In genomic region chr6:154933181-154933827, GRCh38 we compare ENCODE assay signal across 19 cellular contexts.
DNase-seq lines count a peak whose midpoint lies in the region; ATAC-seq and TF ChIP-seq lines count a peak whose summit lies in the region.
"Had no signal": no experiment of that assay in that cellular context is flagged by ENCODE, and none has a peak within 500 bp of the region (broad histone marks: within the 10 kb centered on the region; RNA-seq: fewer than 3 reads in every experiment).

No MANE protein-coding gene starts in this region.

- peak overlapping the region; percentile 64 for H3K4me3 ChIP-seq in SK-N-MC
- H3K4me3 ChIP-seq in fibroblast of lung (replicated peaks in 1 of 4; ENCODE audit: control extremely low read depth in 1 of 4, insufficient read depth in 1 of 4, low read depth in 3 of 4, low read length in 4 of 4), result no peak overlapping the region
- no peak overlapping the region for H3K4me3 ChIP-seq in trophoblast cell (ENCODE audit: low read depth, low read length)
- no peak overlapping the region for H3K4me3 ChIP-seq in dorsolateral prefrontal cortex
- H3K4me3 ChIP-seq: gastroesophageal sphincter, MG63, suprapubic skin had no signal

- H3K27ac ChIP-seq in SK-N-MC (peak overlapping the region; percentile 88), fibroblast of lung (ENCODE audit: insufficient read depth, low read length) (no peak overlapping the region), trophoblast cell (ENCODE audit: low read depth, low read length) (peak overlapping the region; percentile 83), dorsolateral prefrontal cortex (no peak overlapping the region)
- H3K27ac ChIP-seq: gastroesophageal sphincter, suprapubic skin had no signal

- H4K12ac ChIP-seq in trophoblast cell (ENCODE audit: low read depth, low read length), result no peak overlapping the region

- peak overlapping the region; percentile 50 for H4K91ac ChIP-seq in trophoblast cell (ENCODE audit: low read depth, low read length)

- peak overlapping the region; percentile 49 for H3K14ac ChIP-seq in trophoblast cell (ENCODE audit: low read length)

- no peaks in the 10 kb centered on the region for H3K36me3 ChIP-seq in SK-N-MC (ENCODE audit: insufficient read depth, low read length)
- no peaks in the 10 kb centered on the region for H3K36me3 ChIP-seq in fibroblast of lung (ENCODE audit: control insufficient read depth, insufficient read depth, low read length)
- no peaks in the 10 kb centered on the region for H3K36me3 ChIP-seq in trophoblast cell (ENCODE audit: control insufficient read depth in 1 of 2, insufficient read depth in 2 of 2, low read length in 2 of 2)
- H3K36me3 ChIP-seq: gastroesophageal sphincter, MG63, suprapubic skin had no signal

- H3K4me2 ChIP-seq in fibroblast of lung (ENCODE audit: extremely low read depth, insufficient read depth, low read length), result peak overlapping the region; percentile 46
- peak overlapping the region; percentile 43 for H3K4me2 ChIP-seq in trophoblast cell (ENCODE audit: low read length)

- peaks cover 5% of the 10 kb centered on the region for H3K79me1 ChIP-seq in trophoblast cell (ENCODE audit: low read length)

- no peak overlapping the region for H3K9ac ChIP-seq in SK-N-MC (ENCODE audit: insufficient read length)
- no peak overlapping the region for H3K9ac ChIP-seq in fibroblast of lung (ENCODE audit: insufficient read depth, low read length)
- peak overlapping the region; percentile 53 for H3K9ac ChIP-seq in trophoblast cell (ENCODE audit: low read length)

- no peaks in the 10 kb centered on the region for H3K27me3 ChIP-seq in fibroblast of lung (ENCODE audit: control insufficient read depth, insufficient read depth, low read length)
- no peaks in the 10 kb centered on the region for H3K27me3 ChIP-seq in trophoblast cell (ENCODE audit: insufficient read depth, low read length)
- H3K27me3 ChIP-seq in dorsolateral prefrontal cortex, result no peaks in the 10 kb centered on the region
- H3K27me3 ChIP-seq: gastroesophageal sphincter, MG63, suprapubic skin had no signal

- H2AFZ ChIP-seq in fibroblast of lung (ENCODE audit: low read length), result no peak overlapping the region
- H2AFZ ChIP-seq in trophoblast cell (ENCODE audit: insufficient read depth, low read length, poor library complexity), result no peak overlapping the region

- peak overlapping the region; percentile 75 for H2BK5ac ChIP-seq in trophoblast cell (ENCODE audit: low read depth, low read length, poor library complexity)

- H2BK12ac ChIP-seq in trophoblast cell (ENCODE audit: low read length), result peak overlapping the region; percentile 12

- H3K18ac ChIP-seq in trophoblast cell (ENCODE audit: low read length), result peak overlapping the region; percentile 22

- H3K79me2 ChIP-seq in fibroblast of lung (ENCODE audit: control insufficient read depth, insufficient read depth, low read length) (no peaks in the 10 kb centered on the region), trophoblast cell (ENCODE audit: control insufficient read depth, insufficient read depth, low read length, poor library complexity) (peaks cover 1% of the 10 kb centered on the region)

- peak overlapping the region; percentile 44 for H2AK5ac ChIP-seq in trophoblast cell (ENCODE audit: low read length)

- no peaks in the 10 kb centered on the region for H4K20me1 ChIP-seq in fibroblast of lung (ENCODE audit: control insufficient read depth, extremely low read depth, insufficient read depth, low read length)

- peak overlapping the region; percentile 26 for H2BK120ac ChIP-seq in trophoblast cell (ENCODE audit: insufficient read depth, low read length, poor library complexity)

- DNase-seq in EL (peak; percentile 42), SK-N-MC (ENCODE audit: low read depth, low spot score) (no peak), fibroblast of lung (ENCODE audit: low read depth in 2 of 2) (peak in 1 of 2 donors; percentile 82), trophoblast cell (peak in 1 of 2 donors; percentile 13), dorsolateral prefrontal cortex (no peak), NCI-H510A (lab: John Stamatoyannopoulos, UW) (no peak)
- DNase-seq: activated CD4-positive, alpha-beta T cell treated with anti-CD3 and anti-CD28 coated beads, Interleukin-2, amount 50 U/mL, for 4 hours; activated T-cell treated with anti-CD3 and anti-CD28 coated beads for 4 hours; anterior cingulate cortex; DMS79; NCI-H1436 treated with DMSO at 0.1 percent for 48 hours; NCI-H2171; stimulated activated CD8-positive, alpha-beta memory T cell treated with anti-CD3 and anti-CD28 coated beads, Interleukin-4, amount 100 ng/mL, for 48 hours; T-helper 2 cell had no signal

- peak overlapping the region; percentile 39 for H4K8ac ChIP-seq in trophoblast cell (ENCODE audit: low read depth, low read length)

- no peak for ATAC-seq in GM19324 (IDR thresholded peaks at IDR 0.05; ENCODE audit: low FRiP score, unreplicated experiment)
- no peak for ATAC-seq in GM21717 (IDR thresholded peaks at IDR 0.05; ENCODE audit: unreplicated experiment)
- ATAC-seq: gastroesophageal sphincter had no signal

- no CpG with 5 or more reads among the region's 10 CpGs for WGBS in trophoblast cell (ENCODE audit: extremely low coverage, insufficient coverage, insufficient read length)

- no peak for TF ChIP-seq CTCF in fibroblast of lung (conservative IDR thresholded peaks at IDR 0.05 in 1 of 2, IDR thresholded peaks at IDR 0.05 in 1 of 2; ENCODE audit: low read depth in 1 of 2, low read length in 2 of 2)
- TF ChIP-seq CTCF in dorsolateral prefrontal cortex (IDR thresholded peaks at IDR 0.05 in 54 of 56, conservative IDR thresholded peaks at IDR 0.05 in 2 of 56; ENCODE audit: low read depth in 1 of 56, partially characterized antibody in 56 of 56), result no peak

- H3K9me3 ChIP-seq in SK-N-MC (ENCODE audit: low read depth, low read length) (no peaks in the 10 kb centered on the region), fibroblast of lung (ENCODE audit: control insufficient read depth, insufficient read depth, low read depth, low read length) (no peaks in the 10 kb centered on the region), trophoblast cell (ENCODE audit: insufficient read depth, low read depth, low read length) (no peaks in the 10 kb centered on the region)
- H3K9me3 ChIP-seq: gastroesophageal sphincter, MG63, suprapubic skin had no signal

- no peak overlapping the region for H3K23ac ChIP-seq in trophoblast cell (ENCODE audit: low read length)

- intact Hi-C loops in dorsolateral prefrontal cortex (cut with DNase I), result no loop called here

- no peak overlapping the region for H3K4ac ChIP-seq in trophoblast cell (ENCODE audit: low read depth, low read length)

- peaks cover 8% of the 10 kb centered on the region for H3K4me1 ChIP-seq in fibroblast of lung (ENCODE audit: control insufficient read depth, extremely low read depth, insufficient read depth, low read length)
- H3K4me1 ChIP-seq in trophoblast cell (ENCODE audit: control insufficient read depth in 1 of 2, insufficient read depth in 2 of 2, low read length in 2 of 2), result peaks cover 8 to 13% of the 10 kb centered on the region in 2 experiments

Comparison
In these comparisons a context has a peak if more than half of its experiments do, and no peak if none do; other contexts are left out.
1. H3K27ac ChIP-seq: peak in SK-N-MC (single experiment) and trophoblast cell (single experiment); none in fibroblast of lung (single experiment) and dorsolateral prefrontal cortex (0 of 59).